30 cellular contexts compared by ENCODE assay signal in the genomic region with DNA sequence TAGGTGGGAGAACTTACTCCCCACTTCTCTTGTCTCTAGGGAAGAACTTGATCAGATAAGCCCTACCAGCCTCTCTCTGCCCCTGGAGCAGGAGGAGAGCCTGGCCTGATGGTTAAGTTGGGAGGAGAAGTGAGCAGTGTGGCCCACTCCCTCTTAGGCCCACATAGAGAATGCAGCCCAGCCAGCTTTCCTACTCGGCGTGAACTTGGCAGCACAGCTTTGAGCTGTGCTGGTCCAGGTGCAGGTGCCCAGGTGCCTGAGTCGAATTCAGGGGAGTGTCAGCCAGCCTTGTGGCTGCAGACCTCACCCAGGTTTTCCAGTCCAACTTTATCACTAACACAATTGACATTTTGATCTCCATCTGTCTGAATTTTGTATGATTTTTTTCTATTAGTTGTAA.
"Had no signal": no experiment of that assay in that cellular context is flagged by ENCODE, and none has a peak within 500 bp of the region (broad histone marks: within the 10 kb centered on the region; RNA-seq: fewer than 3 reads in every experiment).

No MANE protein-coding gene starts in this region.

- DNase-seq: cortex of kidney; effector memory CD8-positive, alpha-beta T cell; erythroblast; esophagus squamous epithelium; foreskin melanocyte; glutamatergic neuron; heart right ventricle; hippocampal formation; left ventricle myocardium superior; mucosa of descending colon; naive B cell; stimulated activated CD4-positive, alpha-beta T cell treated with anti-CD3 and anti-CD28 coated beads, Interleukin-12 subunit alpha, Interleukin-12 subunit beta, amount 100 ng/mL, for 4 hours; stimulated activated CD4-positive, alpha-beta T cell treated with anti-CD3 and anti-CD28 coated beads, Interleukin-1b, Interleukin-23, amount 100 ng/mL, for 48 hours; stimulated activated CD4-positive, alpha-beta T cell treated with anti-CD3 and anti-CD28 coated beads, Interleukin-4, amount 100 ng/mL, for 1 hour; stimulated activated naive CD8-positive, alpha-beta T cell treated with anti-CD3 and anti-CD28 coated beads, Interleukin-15, Interleukin-2, amounts not matched to agents 100 U/mL and 50 U/mL, for 24 hours; substantia nigra; testis; tibial artery; upper lobe of left lung; uterus had no signal

- H3K4me3 Mint-ChIP-seq: effector memory CD8-positive, alpha-beta T cell; memory B cell; naive B cell; natural killer cell treated with Interleukin-12 subunit alpha and Interleukin-12 subunit beta and Interleukin-15 and Interleukin-18, amount 100 ng/mL, for 72 hours; neural crest cell; stimulated activated memory B cell treated with anti-CD40 and anti-IgM and Interleukin-4, amounts not matched to agents 10 μg/mL and 1 μg/mL and 100 μg/mL, for 72 hours had no signal

- H3K4me1 Mint-ChIP-seq: memory B cell; naive B cell; neural crest cell; stimulated activated memory B cell treated with anti-CD40 and anti-IgM and Interleukin-4, amounts not matched to agents 10 μg/mL and 1 μg/mL and 100 μg/mL, for 72 hours had no signal

- H3K4me3 ChIP-seq: esophagus squamous epithelium, heart right ventricle, lung, mucosa of descending colon, prostate gland, right atrium auricular region, smooth muscle cell, testis, tibial artery, upper lobe of left lung, uterus had no signal

- H3K27me3 ChIP-seq: esophagus squamous epithelium, heart right ventricle, right atrium auricular region, testis, tibial artery, upper lobe of left lung, uterus had no signal

- H3K9me3 ChIP-seq: esophagus squamous epithelium, mucosa of descending colon, prostate gland, testis, tibial artery, upper lobe of left lung, uterus had no signal

- H3K36me3 Mint-ChIP-seq: naive B cell; natural killer cell treated with Interleukin-12 subunit alpha and Interleukin-12 subunit beta and Interleukin-15 and Interleukin-18, amount 100 ng/mL, for 72 hours; stimulated activated memory B cell treated with anti-CD40 and anti-IgM and Interleukin-4, amounts not matched to agents 10 μg/mL and 1 μg/mL and 100 μg/mL, for 72 hours had no signal

- H3K27ac Mint-ChIP-seq: effector memory CD8-positive, alpha-beta T cell; memory B cell; naive B cell; natural killer cell treated with Interleukin-12 subunit alpha and Interleukin-12 subunit beta and Interleukin-15 and Interleukin-18, amount 100 ng/mL, for 72 hours; stimulated activated memory B cell treated with anti-CD40 and anti-IgM and Interleukin-4, amounts not matched to agents 10 μg/mL and 1 μg/mL and 100 μg/mL, for 72 hours had no signal

- ATAC-seq: effector memory CD8-positive, alpha-beta T cell; heart right ventricle; left ventricle myocardium superior; mucosa of descending colon; sciatic nerve; stimulated activated memory B cell treated with anti-CD40 and anti-IgM and Interleukin-4, amounts not matched to agents 10 μg/mL and 1 μg/mL and 100 μg/mL, for 72 hours; stimulated activated naive CD8-positive, alpha-beta T cell treated with anti-CD3 and anti-CD28 coated beads, Interleukin-15, Interleukin-2, amounts not matched to agents 100 U/mL and 50 U/mL, for 24 hours had no signal

- H3K27ac ChIP-seq: esophagus squamous epithelium, heart right ventricle, parathyroid adenoma, prostate gland, right atrium auricular region, testis, tibial artery, upper lobe of left lung, uterus had no signal

- H3K4me1 ChIP-seq: esophagus squamous epithelium, parathyroid adenoma, prostate gland, right atrium auricular region, testis, upper lobe of left lung, uterus had no signal

- H3K9me3 Mint-ChIP-seq: effector memory CD8-positive, alpha-beta T cell; stimulated activated memory B cell treated with anti-CD40 and anti-IgM and Interleukin-4, amounts not matched to agents 10 μg/mL and 1 μg/mL and 100 μg/mL, for 72 hours had no signal

- H3K36me3 ChIP-seq: esophagus squamous epithelium, heart right ventricle, prostate gland, right atrium auricular region, tibial artery, upper lobe of left lung, uterus had no signal
